ENCODE assay signal across 1 cellular context in genomic region chr15:88610756-88611231, GRCh38.
TF ChIP-seq lines count a peak whose summit lies in the region.

No MANE protein-coding gene starts in this region.

TF ChIP-seq in H1, 55 proteins besides CTCF, POLR2A, EP300 and RAD21 (continued from another document):
- no peak for TF ChIP-seq KDM1A (IDR thresholded peaks at IDR 0.05; ENCODE audit: borderline replicate concordance, low read length)
